Comparison of ENCODE assay signal across 1 cellular context in the genomic region with DNA sequence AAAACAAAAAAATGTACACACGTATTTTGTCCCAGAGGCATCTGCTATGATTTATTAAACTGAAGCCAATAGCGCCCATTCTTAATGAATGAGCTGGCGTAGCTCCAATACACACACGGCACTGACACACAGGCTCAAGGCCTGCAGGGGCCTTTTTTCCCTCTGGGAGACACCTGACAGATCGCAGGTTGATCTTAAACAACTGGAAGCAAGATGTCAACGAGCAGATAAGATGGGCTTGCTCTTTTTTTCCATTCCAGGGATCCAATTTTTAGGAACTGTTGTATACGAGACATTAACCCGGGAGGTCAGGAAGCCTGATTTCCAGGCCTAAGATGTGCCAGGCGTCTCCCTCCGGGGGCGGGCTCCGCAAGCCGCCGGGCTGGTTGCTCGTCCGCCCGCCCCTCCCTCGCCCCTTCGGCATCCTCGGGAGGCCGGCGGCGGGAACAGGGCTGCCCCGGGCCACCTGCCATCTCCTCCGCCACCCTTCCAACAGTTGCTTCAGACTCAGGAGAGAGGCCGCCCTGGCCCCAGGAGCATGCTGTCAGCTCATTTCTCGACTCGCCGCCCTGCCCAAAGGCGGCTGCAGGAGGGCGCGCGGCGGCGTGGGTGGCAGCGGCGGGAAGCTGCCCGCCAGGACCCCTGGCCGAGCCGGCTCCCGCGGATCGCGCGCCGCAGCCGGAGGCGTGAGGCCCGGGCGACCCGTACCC.
TF ChIP-seq lines count a peak whose summit lies in the region.

No MANE protein-coding gene starts in this region.

TF ChIP-seq in K562, 482 proteins besides CTCF, POLR2A, EP300 and RAD21 (continues in another document):
- TF ChIP-seq RBBP5 (IDR thresholded peaks at IDR 0.05; ENCODE audit: borderline replicate concordance, insufficient read depth, low read length, poor library complexity, severe bottlenecking) (peak; percentile 26), NR2F6 (CRISPR knock-in tag; IDR thresholded peaks at IDR 0.05) (no peak), RBM22 (IDR thresholded peaks at IDR 0.05; ENCODE audit: low read depth, low read length, poor library complexity, severe bottlenecking) (no peak), KAT8 (IDR thresholded peaks at IDR 0.05; ENCODE audit: low read depth) (no peak), HNRNPLL (IDR thresholded peaks at IDR 0.05; ENCODE audit: low read depth, low read length, poor library complexity, severe bottlenecking) (peak; percentile 16), E4F1 (CRISPR knock-in tag; IDR thresholded peaks at IDR 0.05; ENCODE audit: borderline replicate concordance) (no peak), FOS (IDR thresholded peaks at IDR 0.05; ENCODE audit: extremely low read depth, insufficient read length) (no peak), RBFOX2 (IDR thresholded peaks at IDR 0.05; ENCODE audit: low read depth, low read length) (no peak), NFIC (IDR thresholded peaks at IDR 0.05) (peak; percentile 82), SETDB1 (IDR thresholded peaks at IDR 0.05; ENCODE audit: low read length) (no peak), NONO (IDR thresholded peaks at IDR 0.05; ENCODE audit: low read depth in 2 of 2, low read length in 1 of 2) (no peak), SP1 (CRISPR knock-in tag; IDR thresholded peaks at IDR 0.05) (0 out of 2 replicates have a peak, but pooled peaks have one; percentile 50), E2F3 (CRISPR knock-in tag; IDR thresholded peaks at IDR 0.05) (peak; percentile 76), ZNF224 (CRISPR knock-in tag; IDR thresholded peaks at IDR 0.05) (no peak), KDM5B (IDR thresholded peaks at IDR 0.05; ENCODE audit: insufficient replicate concordance, low read depth, low read length) (no peak), ILF3 (IDR thresholded peaks at IDR 0.05; ENCODE audit: borderline replicate concordance) (no peak), NR1H2 (CRISPR knock-in tag; IDR thresholded peaks at IDR 0.05) (0 out of 2 replicates have a peak, but pooled peaks have one; percentile 44), ZNF707 (CRISPR knock-in tag; conservative IDR thresholded peaks at IDR 0.05) (no peak), MAZ (CRISPR knock-in tag; conservative IDR thresholded peaks at IDR 0.05 in 1 of 2, IDR thresholded peaks at IDR 0.05 in 1 of 2) (peak in 1 of 2 experiments; percentile 11; a peak in 1 of 4 replicates), SNIP1 (IDR thresholded peaks at IDR 0.05; ENCODE audit: low read depth) (no peak), ESRRB (CRISPR knock-in tag; IDR thresholded peaks at IDR 0.05; ENCODE audit: borderline replicate concordance) (no peak), ZBTB33 (CRISPR knock-in tag; IDR thresholded peaks at IDR 0.05) (0 out of 2 replicates have a peak, but pooled peaks have one; percentile 11), YY1 (IDR thresholded peaks at IDR 0.05; ENCODE audit: borderline replicate concordance in 1 of 3, control insufficient read depth in 1 of 3, extremely low read depth in 1 of 3, insufficient read depth in 3 of 3, insufficient read length in 1 of 3, insufficient replicate concordance in 2 of 3, low read depth in 1 of 3, low read length in 2 of 3) (peak in 1 of 3 experiments; percentile 25), CREB1 (IDR thresholded peaks at IDR 0.05) (0 out of 2 replicates have a peak, but pooled peaks have one; percentile 12), CREB1 (CRISPR knock-in tag; IDR thresholded peaks at IDR 0.05) (no peak), SMC3 (conservative IDR thresholded peaks at IDR 0.05; ENCODE audit: insufficient read depth, low read depth, low read length) (no peak), EP400 (IDR thresholded peaks at IDR 0.05) (0 out of 2 replicates have a peak, but pooled peaks have one; percentile 15), SAP30 (IDR thresholded peaks at IDR 0.05; ENCODE audit: borderline replicate concordance, insufficient read depth, low read depth, low read length, poor library complexity, severe bottlenecking) (peak; percentile 35), CHD1 (IDR thresholded peaks at IDR 0.05; ENCODE audit: low read length) (peak; percentile 32), RB1 (IDR thresholded peaks at IDR 0.05; ENCODE audit: low read depth) (peak; percentile 71), RREB1 (CRISPR knock-in tag; IDR thresholded peaks at IDR 0.05) (no peak), BCL6 (CRISPR knock-in tag; IDR thresholded peaks at IDR 0.05) (no peak), CHD4 (IDR thresholded peaks at IDR 0.05; ENCODE audit: insufficient read depth, insufficient replicate concordance, low read depth, low read length, poor library complexity, severe bottlenecking) (no peak), ZNF668 (CRISPR knock-in tag; IDR thresholded peaks at IDR 0.05) (no peak), RUNX1 (IDR thresholded peaks at IDR 0.05; ENCODE audit: low read depth) (no peak)
- TF ChIP-seq, protein P1, sequence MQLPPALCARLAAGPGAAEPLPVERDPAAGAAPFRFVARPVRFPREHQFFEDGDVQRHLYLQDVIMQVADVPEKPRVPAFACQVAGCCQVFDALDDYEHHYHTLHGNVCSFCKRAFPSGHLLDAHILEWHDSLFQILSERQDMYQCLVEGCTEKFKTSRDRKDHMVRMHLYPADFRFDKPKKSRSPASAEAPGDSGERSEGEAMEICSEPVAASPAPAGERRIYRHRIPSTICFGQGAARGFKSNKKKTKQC (CRISPR knock-in tag; IDR thresholded peaks at IDR 0.05): no peak
- TF ChIP-seq, protein P2, sequence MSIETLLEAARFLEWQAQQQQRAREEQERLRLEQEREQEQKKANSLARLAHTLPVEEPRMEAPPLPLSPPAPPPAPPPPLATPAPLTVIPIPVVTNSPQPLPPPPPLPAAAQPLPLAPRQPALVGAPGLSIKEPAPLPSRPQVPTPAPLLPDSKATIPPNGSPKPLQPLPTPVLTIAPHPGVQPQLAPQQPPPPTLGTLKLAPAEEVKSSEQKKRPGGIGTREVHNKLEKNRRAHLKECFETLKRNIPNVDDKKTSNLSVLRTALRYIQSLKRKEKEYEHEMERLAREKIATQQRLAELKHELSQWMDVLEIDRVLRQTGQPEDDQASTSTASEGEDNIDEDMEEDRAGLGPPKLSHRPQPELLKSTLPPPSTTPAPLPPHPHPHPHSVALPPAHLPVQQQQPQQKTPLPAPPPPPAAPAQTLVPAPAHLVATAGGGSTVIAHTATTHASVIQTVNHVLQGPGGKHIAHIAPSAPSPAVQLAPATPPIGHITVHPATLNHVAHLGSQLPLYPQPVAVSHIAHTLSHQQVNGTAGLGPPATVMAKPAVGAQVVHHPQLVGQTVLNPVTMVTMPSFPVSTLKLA (conservative IDR thresholded peaks at IDR 0.05): 0 out of 4 replicates have a peak, but pooled peaks have one; percentile 20 to 34
- TF ChIP-seq, protein P3, sequence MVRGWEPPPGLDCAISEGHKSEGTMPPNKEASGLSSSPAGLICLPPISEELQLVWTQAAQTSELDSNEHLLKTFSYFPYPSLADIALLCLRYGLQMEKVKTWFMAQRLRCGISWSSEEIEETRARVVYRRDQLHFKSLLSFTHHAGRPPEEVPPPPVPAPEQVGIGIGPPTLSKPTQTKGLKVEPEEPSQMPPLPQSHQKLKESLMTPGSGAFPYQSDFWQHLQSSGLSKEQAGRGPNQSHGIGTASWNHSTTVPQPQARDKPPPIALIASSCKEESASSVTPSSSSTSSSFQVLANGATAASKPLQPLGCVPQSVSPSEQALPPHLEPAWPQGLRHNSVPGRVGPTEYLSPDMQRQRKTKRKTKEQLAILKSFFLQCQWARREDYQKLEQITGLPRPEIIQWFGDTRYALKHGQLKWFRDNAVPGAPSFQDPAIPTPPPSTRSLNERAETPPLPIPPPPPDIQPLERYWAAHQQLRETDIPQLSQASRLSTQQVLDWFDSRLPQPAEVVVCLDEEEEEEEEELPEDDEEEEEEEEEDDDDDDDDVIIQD (CRISPR knock-in tag; IDR thresholded peaks at IDR 0.05): 0 out of 2 replicates have a peak, but pooled peaks have one; percentile 55
- TF ChIP-seq, protein P4, sequence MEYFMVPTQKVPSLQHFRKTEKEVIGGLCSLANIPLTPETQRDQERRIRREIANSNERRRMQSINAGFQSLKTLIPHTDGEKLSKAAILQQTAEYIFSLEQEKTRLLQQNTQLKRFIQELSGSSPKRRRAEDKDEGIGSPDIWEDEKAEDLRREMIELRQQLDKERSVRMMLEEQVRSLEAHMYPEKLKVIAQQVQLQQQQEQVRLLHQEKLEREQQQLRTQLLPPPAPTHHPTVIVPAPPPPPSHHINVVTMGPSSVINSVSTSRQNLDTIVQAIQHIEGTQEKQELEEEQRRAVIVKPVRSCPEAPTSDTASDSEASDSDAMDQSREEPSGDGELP (CRISPR knock-in tag; IDR thresholded peaks at IDR 0.05; ENCODE audit: borderline replicate concordance): 0 out of 2 replicates have a peak, but pooled peaks have one; percentile 12
- TF ChIP-seq, protein P5, sequence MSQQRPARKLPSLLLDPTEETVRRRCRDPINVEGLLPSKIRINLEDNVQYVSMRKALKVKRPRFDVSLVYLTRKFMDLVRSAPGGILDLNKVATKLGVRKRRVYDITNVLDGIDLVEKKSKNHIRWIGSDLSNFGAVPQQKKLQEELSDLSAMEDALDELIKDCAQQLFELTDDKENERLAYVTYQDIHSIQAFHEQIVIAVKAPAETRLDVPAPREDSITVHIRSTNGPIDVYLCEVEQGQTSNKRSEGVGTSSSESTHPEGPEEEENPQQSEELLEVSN (IDR thresholded peaks at IDR 0.05; ENCODE audit: borderline replicate concordance in 1 of 2, extremely low read depth in 1 of 2, insufficient read depth in 1 of 2, insufficient read length in 1 of 2, low read depth in 1 of 2, low read length in 1 of 2, poor library complexity in 1 of 2, severe bottlenecking in 1 of 2): peak; percentile 29 to 76
- TF ChIP-seq, protein P6, sequence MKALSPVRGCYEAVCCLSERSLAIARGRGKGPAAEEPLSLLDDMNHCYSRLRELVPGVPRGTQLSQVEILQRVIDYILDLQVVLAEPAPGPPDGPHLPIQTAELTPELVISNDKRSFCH (CRISPR knock-in tag; IDR thresholded peaks at IDR 0.05): no peak
- TF ChIP-seq, protein P6 (tag; IDR thresholded peaks at IDR 0.05): no peak
